Comparison of ENCODE assay signal across 28 cellular contexts in genomic region chr9:70576121-70576520, GRCh38.
"Had no signal": no experiment of that assay in that cellular context is flagged by ENCODE, and none has a peak within 500 bp of the region (broad histone marks: within the 10 kb centered on the region; RNA-seq: fewer than 3 reads in every experiment).

No MANE protein-coding gene starts in this region.

- DNase-seq: activated CD4-positive, alpha-beta memory T cell treated with anti-CD3 and anti-CD28 coated beads for 36 hours; activated CD4-positive, alpha-beta T cell treated with anti-CD3 and anti-CD28 coated beads for 36 hours; activated CD4-positive, alpha-beta T cell treated with anti-CD3 and anti-CD28 coated beads, Interleukin-2, amount 10 ng/mL, durations not matched to agents 24 days and 14 days; activated CD4-positive, CD25-positive, alpha-beta regulatory T cell; activated CD4-positive, CD25-positive, alpha-beta regulatory T cell treated with anti-CD3 and anti-CD28 coated beads, Interleukin-2, amount 50 U/mL, for 72 hours; activated CD8-positive, alpha-beta memory T cell treated with anti-CD3 and anti-CD28 coated beads, Interleukin-2, amount 10 ng/mL, durations not matched to agents 7 days and 5 days; activated CD8-positive, alpha-beta memory T cell treated with anti-CD3 and anti-CD28 coated beads, Interleukin-2, amount 50 U/mL, for 4 hours; activated CD8-positive, alpha-beta T cell treated with anti-CD3 and anti-CD28 coated beads, Interleukin-2, amount 10 ng/mL, durations not matched to agents 7 days and 5 days; activated effector memory CD4-positive, alpha-beta T cell treated with anti-CD3 and anti-CD28 coated beads, Interleukin-2, amount 50 U/mL, for 16 hours; activated naive CD4-positive, alpha-beta T cell treated with anti-CD3 and anti-CD28 coated beads for 36 hours; activated naive CD8-positive, alpha-beta T cell treated with anti-CD3 and anti-CD28 coated beads for 36 hours; activated naive CD8-positive, alpha-beta T cell treated with anti-CD3 and anti-CD28 coated beads, Interleukin-2, amount 50 U/mL, for 24 hours; activated T-cell treated with anti-CD3 and anti-CD28 coated beads, Interleukin-2, amount 50 U/mL, for 1 hour; activated T-cell treated with anti-CD3 and anti-CD28 coated beads, Interleukin-2, amount 50 U/mL, for 48 hours; amygdala; aorta; dermis blood vessel endothelial cell; effector CD4-positive, alpha-beta T cell; foreskin keratinocyte; gastrocnemius medialis; glutamatergic neuron; heart left ventricle; T-helper 2 cell had no signal

- H3K27ac ChIP-seq: breast epithelium, cardiac muscle cell, foreskin keratinocyte, gastrocnemius medialis had no signal

- H3K9me3 ChIP-seq: adrenal gland, breast epithelium, gastrocnemius medialis, heart left ventricle had no signal

- H3K4me3 ChIP-seq: adrenal gland, breast epithelium, cardiac muscle cell, coronary artery, gastrocnemius medialis, heart left ventricle had no signal

- H3K27me3 ChIP-seq: adrenal gland, breast epithelium, cardiac muscle cell, gastrocnemius medialis, heart left ventricle had no signal

- ATAC-seq: activated CD4-positive, alpha-beta T cell treated with anti-CD3 and anti-CD28 coated beads for 36 hours; activated CD8-positive, alpha-beta memory T cell treated with anti-CD3 and anti-CD28 coated beads, Interleukin-2, amount 10 ng/mL, durations not matched to agents 7 days and 5 days; activated CD8-positive, alpha-beta T cell treated with anti-CD3 and anti-CD28 coated beads, Interleukin-2, amount 10 ng/mL, durations not matched to agents 7 days and 5 days; activated naive CD8-positive, alpha-beta T cell treated with anti-CD3 and anti-CD28 coated beads, Interleukin-2, amount 50 U/mL, for 24 hours; esophagus mucosa; foreskin keratinocyte; gastrocnemius medialis; heart left ventricle had no signal

- H3K36me3 ChIP-seq: adrenal gland, breast epithelium, cardiac muscle cell, gastrocnemius medialis, heart left ventricle had no signal
